40 cellular contexts compared by ENCODE assay signal in genomic region chr4:18069806-18070205, GRCh38.
"Had no signal": no experiment of that assay in that cellular context is flagged by ENCODE, and none has a peak within 500 bp of the region (broad histone marks: within the 10 kb centered on the region; RNA-seq: fewer than 3 reads in every experiment).

No MANE protein-coding gene starts in this region.

- H3K4me3 ChIP-seq: adrenal gland, ascending aorta, body of pancreas, breast epithelium, cardiac muscle cell had no signal

- H3K4me1 Mint-ChIP-seq: activated naive CD4-positive, alpha-beta T cell treated with anti-CD3 and anti-CD28 coated beads, Interleukin-2, amount 10 ng/mL, durations not matched to agents 7 days and 5 days; activated naive CD8-positive, alpha-beta T cell treated with anti-CD3 and anti-CD28 coated beads for 36 hours; activated naive CD8-positive, alpha-beta T cell treated with anti-CD3 and anti-CD28 coated beads, Interleukin-2, amount 10 ng/mL, durations not matched to agents 7 days and 5 days; activated naive CD8-positive, alpha-beta T cell treated with anti-CD3 and anti-CD28 coated beads, Interleukin-2, amount 50 U/mL, for 24 hours; activated T-helper 17 cell treated with anti-CD3 and anti-CD28 coated beads, Interleukin-2, amount 50 U/mL, for 72 hours; brain; central memory CD8-positive, alpha-beta T cell had no signal

- H3K27ac ChIP-seq: ascending aorta, body of pancreas, brain microvascular endothelial cell, cardiac muscle cell had no signal

- DNase-seq: activated effector memory CD4-positive, alpha-beta T cell treated with anti-CD3 and anti-CD28 coated beads, Interleukin-2, amount 50 U/mL, for 16 hours; activated effector memory CD4-positive, alpha-beta T cell treated with Interleukin-2 at 50 U/mL for 16 hours; activated gamma-delta T cell; activated gamma-delta T cell treated with Interleukin-2 at 50 U/mL for 16 hours; activated naive CD4-positive, alpha-beta T cell; activated naive CD4-positive, alpha-beta T cell treated with anti-CD3 and anti-CD28 coated beads for 36 hours; activated naive CD4-positive, alpha-beta T cell treated with anti-CD3 and anti-CD28 coated beads, Interleukin-2, amount 10 ng/mL, durations not matched to agents 7 days and 5 days; activated naive CD4-positive, alpha-beta T cell treated with anti-CD3 and anti-CD28 coated beads, Interleukin-2, amount 50 U/mL, for 16 hours; activated naive CD4-positive, alpha-beta T cell treated with Interleukin-2 at 50 U/mL for 16 hours; activated naive CD8-positive, alpha-beta T cell treated with anti-CD3 and anti-CD28 coated beads for 36 hours; activated naive CD8-positive, alpha-beta T cell treated with anti-CD3 and anti-CD28 coated beads, Interleukin-2, amount 10 ng/mL, durations not matched to agents 7 days and 5 days; activated naive CD8-positive, alpha-beta T cell treated with anti-CD3 and anti-CD28 coated beads, Interleukin-2, amount 50 U/mL, for 24 hours; activated T-cell treated with anti-CD3 and anti-CD28 coated beads for 4 hours; activated T-cell treated with anti-CD3 and anti-CD28 coated beads, Interleukin-2, amount 50 U/mL, for 1 hour; activated T-cell treated with anti-CD3 and anti-CD28 coated beads, Interleukin-2, amount 50 U/mL, for 24 hours; activated T-cell treated with anti-CD3 and anti-CD28 coated beads, Interleukin-2, amount 50 U/mL, for 4 hours; activated T-cell treated with anti-CD3 and anti-CD28 coated beads, Interleukin-2, amount 50 U/mL, for 48 hours; activated T-cell treated with anti-CD3 and anti-CD28 coated beads, Interleukin-2, amount 50 U/mL, for 72 hours; amniotic stem cell; amygdala; anterior cingulate cortex; aorta; body of pancreas; brain microvascular endothelial cell; caudate nucleus; central memory CD4-positive, alpha-beta T cell; cerebellar nuclear complex had no signal

- H3K27me3 ChIP-seq: ascending aorta, body of pancreas, brain microvascular endothelial cell, breast epithelium, cardiac muscle cell had no signal

- H3K27ac Mint-ChIP-seq: activated naive CD4-positive, alpha-beta T cell treated with anti-CD3 and anti-CD28 coated beads for 36 hours; activated naive CD4-positive, alpha-beta T cell treated with anti-CD3 and anti-CD28 coated beads, Interleukin-2, amount 10 ng/mL, durations not matched to agents 7 days and 5 days; activated naive CD4-positive, alpha-beta T cell treated with anti-CD3 and anti-CD28 coated beads, Interleukin-2, amount 50 U/mL, for 24 hours; activated naive CD4-positive, alpha-beta T cell treated with anti-CD3 and anti-CD28 coated beads, Interleukin-2, amount 50 U/mL, for 72 hours; activated naive CD8-positive, alpha-beta T cell; activated naive CD8-positive, alpha-beta T cell treated with anti-CD3 and anti-CD28 coated beads for 36 hours; activated naive CD8-positive, alpha-beta T cell treated with anti-CD3 and anti-CD28 coated beads, Interleukin-2, amount 10 ng/mL, durations not matched to agents 7 days and 5 days; activated naive CD8-positive, alpha-beta T cell treated with anti-CD3 and anti-CD28 coated beads, Interleukin-2, amount 50 U/mL, for 24 hours; activated T-cell treated with anti-CD3 and anti-CD28 coated beads, Interleukin-2, amount 50 U/mL, for 24 hours; activated T-cell treated with anti-CD3 and anti-CD28 coated beads, Interleukin-2, amount 50 U/mL, for 72 hours; activated T-helper 1 cell treated with anti-CD3 and anti-CD28 coated beads, Interleukin-12 subunit alpha, Interleukin-12 subunit beta, Interleukin-2, Interleukin-4 antibody, amounts not matched to agents 30 ng/mL and 10 ng/mL and 1 ng/mL, durations not matched to agents 14 hours and 24 hours and 36 hours; activated T-helper 17 cell treated with anti-CD3 and anti-CD28 coated beads, Interleukin-2, amount 50 U/mL, for 72 hours; activated T-helper 2 cell treated with anti-CD3 and anti-CD28 coated beads, Interferon-gamma antibody, Interleukin-2, Interleukin-4, amounts not matched to agents 10 μg/mL and 5 μg/mL and 100 μg/mL, durations not matched to agents 14 hours and 24 hours and 36 hours; brain had no signal

- H3K4me3 Mint-ChIP-seq: activated naive CD4-positive, alpha-beta T cell treated with anti-CD3 and anti-CD28 coated beads for 36 hours; activated naive CD4-positive, alpha-beta T cell treated with anti-CD3 and anti-CD28 coated beads, Interleukin-2, amount 10 ng/mL, durations not matched to agents 7 days and 5 days; activated naive CD4-positive, alpha-beta T cell treated with anti-CD3 and anti-CD28 coated beads, Interleukin-2, amount 50 U/mL, for 24 hours; activated naive CD8-positive, alpha-beta T cell; activated naive CD8-positive, alpha-beta T cell treated with anti-CD3 and anti-CD28 coated beads for 36 hours; activated naive CD8-positive, alpha-beta T cell treated with anti-CD3 and anti-CD28 coated beads, Interleukin-2, amount 10 ng/mL, durations not matched to agents 7 days and 5 days; activated naive CD8-positive, alpha-beta T cell treated with anti-CD3 and anti-CD28 coated beads, Interleukin-2, amount 50 U/mL, for 24 hours; activated T-cell treated with anti-CD3 and anti-CD28 coated beads, Interleukin-2, amount 50 U/mL, for 24 hours; activated T-cell treated with anti-CD3 and anti-CD28 coated beads, Interleukin-2, amount 50 U/mL, for 4 hours; activated T-cell treated with anti-CD3 and anti-CD28 coated beads, Interleukin-2, amount 50 U/mL, for 72 hours; activated T-helper 1 cell treated with anti-CD3 and anti-CD28 coated beads, Interleukin-12 subunit alpha, Interleukin-12 subunit beta, Interleukin-2, Interleukin-4 antibody, amounts not matched to agents 30 ng/mL and 10 ng/mL and 1 ng/mL, durations not matched to agents 14 hours and 24 hours and 36 hours; activated T-helper 17 cell treated with anti-CD3 and anti-CD28 coated beads, Interleukin-2, amount 50 U/mL, for 72 hours; brain; central memory CD8-positive, alpha-beta T cell had no signal

- H3K36me3 Mint-ChIP-seq: activated naive CD4-positive, alpha-beta T cell treated with anti-CD3 and anti-CD28 coated beads, Interleukin-2, amount 10 ng/mL, durations not matched to agents 7 days and 5 days; activated naive CD4-positive, alpha-beta T cell treated with anti-CD3 and anti-CD28 coated beads, Interleukin-2, amount 50 U/mL, for 24 hours; activated naive CD8-positive, alpha-beta T cell; activated naive CD8-positive, alpha-beta T cell treated with anti-CD3 and anti-CD28 coated beads for 36 hours; activated naive CD8-positive, alpha-beta T cell treated with anti-CD3 and anti-CD28 coated beads, Interleukin-2, amount 10 ng/mL, durations not matched to agents 7 days and 5 days; brain had no signal

- H3K4me1 ChIP-seq: adrenal gland, ascending aorta, body of pancreas, breast epithelium had no signal

- H3K9me3 ChIP-seq: adrenal gland, ascending aorta, body of pancreas, breast epithelium had no signal

- H3K36me3 ChIP-seq: adrenal gland, ascending aorta, brain microvascular endothelial cell, breast epithelium, cardiac muscle cell had no signal

- ATAC-seq: activated naive CD4-positive, alpha-beta T cell treated with anti-CD3 and anti-CD28 coated beads, Interleukin-2, amount 50 U/mL, for 72 hours; activated naive CD8-positive, alpha-beta T cell treated with anti-CD3 and anti-CD28 coated beads, Interleukin-2, amount 50 U/mL, for 24 hours; activated T-cell treated with anti-CD3 and anti-CD28 coated beads, Interleukin-2, amount 50 U/mL, for 4 hours; activated T-cell treated with anti-CD3 and anti-CD28 coated beads, Interleukin-2, amount 50 U/mL, for 72 hours; activated T-helper 17 cell treated with anti-CD3 and anti-CD28 coated beads, Interleukin-2, amount 50 U/mL, for 72 hours; body of pancreas had no signal

- H3K9me3 Mint-ChIP-seq: activated naive CD4-positive, alpha-beta T cell treated with anti-CD3 and anti-CD28 coated beads, Interleukin-2, amount 10 ng/mL, durations not matched to agents 7 days and 5 days; activated naive CD4-positive, alpha-beta T cell treated with anti-CD3 and anti-CD28 coated beads, Interleukin-2, amount 50 U/mL, for 24 hours; activated naive CD8-positive, alpha-beta T cell treated with anti-CD3 and anti-CD28 coated beads for 36 hours; activated naive CD8-positive, alpha-beta T cell treated with anti-CD3 and anti-CD28 coated beads, Interleukin-2, amount 10 ng/mL, durations not matched to agents 7 days and 5 days; activated T-cell treated with anti-CD3 and anti-CD28 coated beads, Interleukin-2, amount 50 U/mL, for 24 hours; activated T-cell treated with anti-CD3 and anti-CD28 coated beads, Interleukin-2, amount 50 U/mL, for 4 hours; activated T-helper 17 cell treated with anti-CD3 and anti-CD28 coated beads, Interleukin-2, amount 50 U/mL, for 72 hours; central memory CD8-positive, alpha-beta T cell had no signal

- FAIRE-seq: astrocyte had no signal
